Comparison of ENCODE assay signal across 13 cellular contexts in the genomic region with DNA sequence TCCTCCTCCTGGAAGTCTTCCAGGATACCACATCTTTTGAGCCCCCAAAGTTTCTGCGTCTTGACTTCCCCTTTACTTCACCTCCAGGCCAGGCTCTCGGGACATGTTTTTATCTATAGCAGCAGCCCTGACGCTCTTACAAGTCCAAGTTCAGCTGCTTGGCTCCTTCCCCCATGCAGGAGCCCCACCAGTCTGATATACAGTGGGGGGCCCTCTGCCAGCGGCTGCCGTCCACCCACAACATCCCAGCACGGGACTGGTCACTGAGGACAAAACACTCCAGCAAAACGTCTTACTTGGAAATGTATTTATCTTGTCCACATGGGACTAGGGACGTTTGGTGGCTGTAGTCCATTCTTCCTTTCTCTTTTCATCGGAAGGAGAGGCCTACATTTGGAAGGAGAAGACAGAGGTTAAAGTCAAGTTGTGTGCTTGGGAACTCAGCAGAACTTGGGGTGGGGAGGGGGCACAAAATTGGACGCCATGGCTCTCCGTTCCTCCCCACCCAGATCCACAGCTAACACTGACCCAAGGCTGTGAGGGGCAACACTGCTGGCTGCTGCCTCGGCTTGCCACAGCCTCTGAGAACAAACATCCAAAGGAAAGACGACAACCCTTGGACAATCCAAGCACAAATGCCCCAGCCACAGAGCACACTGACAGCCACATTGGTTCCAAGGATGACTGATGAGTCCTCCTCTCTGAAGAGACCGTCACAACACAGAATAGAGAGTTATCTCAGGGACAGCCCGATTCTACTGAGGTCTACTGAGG. TPM values are rescaled to one million over a fixed set of nuclear protein-coding genes. Genes with fewer than 3 reads are reported as not detected.
"Had no signal": no experiment of that assay in that cellular context is flagged by ENCODE, and none has a peak within 500 bp of the region (broad histone marks: within the 10 kb centered on the region; RNA-seq: fewer than 3 reads in every experiment).

No MANE protein-coding gene starts in this region.

- DNase-seq: activated CD4-positive, alpha-beta T cell treated with anti-CD3 and anti-CD28 coated beads, Interleukin-2, amount 10 ng/mL, durations not matched to agents 7 days and 5 days; activated CD8-positive, alpha-beta memory T cell treated with anti-CD3 and anti-CD28 coated beads for 24 hours; foreskin keratinocyte; head of caudate nucleus; mesenchymal stem cell; stimulated activated naive CD4-positive, alpha-beta T cell; substantia nigra; T-helper 9 cell; transverse colon had no signal

- H3K36me3 ChIP-seq: cardiac muscle cell, right atrium auricular region, SJSA1 had no signal

- H3K4me2 ChIP-seq: smooth muscle cell had no signal

- H3K4me3 ChIP-seq: cardiac muscle cell, right atrium auricular region, SJSA1, smooth muscle cell, transverse colon had no signal

- H3K9me3 ChIP-seq: transverse colon had no signal

- H3K4me3 Mint-ChIP-seq: activated CD4-positive, alpha-beta T cell treated with anti-CD3 and anti-CD28 coated beads, Interleukin-2, amount 10 ng/mL, durations not matched to agents 7 days and 5 days had no signal

- H3K27ac ChIP-seq: cardiac muscle cell, foreskin keratinocyte, right atrium auricular region, SJSA1, transverse colon had no signal

- H3K4me1 ChIP-seq: foreskin keratinocyte, right atrium auricular region, SJSA1, transverse colon had no signal

- H3K27me3 ChIP-seq: cardiac muscle cell, right atrium auricular region, SJSA1, transverse colon had no signal

- ATAC-seq: foreskin keratinocyte had no signal

- H3K27ac Mint-ChIP-seq: activated CD4-positive, alpha-beta T cell treated with anti-CD3 and anti-CD28 coated beads, Interleukin-2, amount 10 ng/mL, durations not matched to agents 7 days and 5 days had no signal

- H3K27me3 Mint-ChIP-seq: activated CD4-positive, alpha-beta T cell treated with anti-CD3 and anti-CD28 coated beads, Interleukin-2, amount 10 ng/mL, durations not matched to agents 7 days and 5 days had no signal

RNA-seq across cellular contexts. Expression of gene RASSF2, which starts 22.5 kb away (rescaled TPM):
- total RNA-seq: foreskin keratinocyte had no signal
- polyA plus RNA-seq: foreskin keratinocyte had no signal
